In the genomic region with DNA sequence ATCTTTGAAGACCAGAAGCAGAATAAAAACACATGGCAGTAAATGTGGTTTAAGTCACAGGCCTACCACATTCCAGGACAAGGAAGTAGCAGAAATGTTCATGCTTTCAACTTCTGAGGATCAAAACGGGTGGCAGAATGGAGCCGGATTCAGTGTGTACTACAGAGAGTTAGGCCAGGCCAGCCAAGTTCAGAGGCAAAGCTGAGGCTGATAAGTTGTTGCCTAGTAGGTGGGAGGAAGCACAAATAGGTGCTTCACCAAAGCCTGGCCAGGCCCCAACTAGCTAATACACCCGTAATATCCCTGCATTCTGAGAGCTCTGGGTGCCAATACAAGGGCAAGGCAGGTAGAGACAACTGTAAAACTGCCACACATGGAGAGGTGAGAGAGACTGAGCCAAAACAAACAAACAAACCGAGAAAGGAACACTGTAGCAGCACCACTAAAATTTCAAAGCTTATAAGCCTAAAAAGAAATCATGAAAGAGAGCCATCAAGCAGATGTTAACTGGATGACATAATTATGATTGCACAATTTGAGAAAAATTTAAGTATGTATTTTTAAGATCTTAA, we compare ENCODE assay signal across 9 cellular contexts.
DNase-seq lines count a peak whose midpoint lies in the region; ATAC-seq and TF ChIP-seq lines count a peak whose summit lies in the region.
"Had no signal": no experiment of that assay in that cellular context is flagged by ENCODE, and none has a peak within 500 bp of the region (broad histone marks: within the 10 kb centered on the region; RNA-seq: fewer than 3 reads in every experiment).

No MANE protein-coding gene starts in this region.

- intact Hi-C loops in left ventricle myocardium superior (cut with micrococcal nuclease), result no loop called here
- intact Hi-C loops in transverse colon (cut with DNase I; ENCODE audit: low total_unique reads), result no loop called here
- intact Hi-C loops in activated CD4-positive, alpha-beta memory T cell treated with anti-CD3 and anti-CD28 coated beads for 36 hours (cut with micrococcal nuclease), result no loop called here

- DNase-seq in NCI-H510A treated with DMSO at 0.1 percent for 48 hours (lab: John Stamatoyannopoulos, UW) (peak; percentile 9), NCI-H510A (lab: John Stamatoyannopoulos, UW) (no peak), SHP77 treated with DMSO at 0.1 percent for 48 hours (lab: John Stamatoyannopoulos, UW) (peak; percentile 39), left ventricle myocardium superior (peak; percentile 35), transverse colon (peak; percentile 11), MV-4-11 (lab: John Stamatoyannopoulos, UW) (no peak)
- DNase-seq in activated CD4-positive, alpha-beta memory T cell treated with anti-CD3 and anti-CD28 coated beads for 36 hours, result no peak

- CTCF ChIA-PET in activated CD4-positive, alpha-beta memory T cell treated with anti-CD3 and anti-CD28 coated beads for 36 hours (lab: Charles Lee), result no interaction called here

- no peak overlapping the region for H3K27ac Mint-ChIP-seq in activated CD4-positive, alpha-beta memory T cell treated with anti-CD3 and anti-CD28 coated beads for 36 hours

- ATAC-seq in left ventricle myocardium superior (peak; percentile 86), GM18517 (IDR thresholded peaks at IDR 0.05; ENCODE audit: unreplicated experiment) (no peak)
- ATAC-seq: GM12878 had no signal

- WGBS in transverse colon (ENCODE audit: low coverage in 1 of 2), 2 donors, result 42 to 55% methylated on average over 4 of the region's 4 CpGs

- H3K4me1 ChIP-seq in transverse colon, result peaks cover 0 to 16% (median 6%) of the 10 kb centered on the region in 4 donors

- H3K9me3 Mint-ChIP-seq in activated CD4-positive, alpha-beta memory T cell treated with anti-CD3 and anti-CD28 coated beads for 36 hours, result no peaks in the 10 kb centered on the region

- TF ChIP-seq EP300 in transverse colon (IDR thresholded peaks at IDR 0.05; ENCODE audit: low read depth), result no peak

- H3K27ac ChIP-seq in transverse colon, result peak overlapping the region in 1 of 4 donors; percentile 10

- H3K4me1 Mint-ChIP-seq in activated CD4-positive, alpha-beta memory T cell treated with anti-CD3 and anti-CD28 coated beads for 36 hours (ENCODE audit: low read depth), result no peaks in the 10 kb centered on the region

- no peaks in the 10 kb centered on the region for H3K36me3 ChIP-seq in transverse colon

- POLR2A ChIA-PET in activated CD4-positive, alpha-beta memory T cell treated with anti-CD3 and anti-CD28 coated beads for 36 hours (lab: Charles Lee), result no interaction called here

- no peaks in the 10 kb centered on the region for H3K27me3 Mint-ChIP-seq in activated CD4-positive, alpha-beta memory T cell treated with anti-CD3 and anti-CD28 coated beads for 36 hours

- no peak for TF ChIP-seq CTCF in transverse colon (IDR thresholded peaks at IDR 0.05)

- no peaks in the 10 kb centered on the region for H3K9me3 ChIP-seq in transverse colon

- no peaks in the 10 kb centered on the region for H3K27me3 ChIP-seq in transverse colon

- H3K36me3 Mint-ChIP-seq in activated CD4-positive, alpha-beta memory T cell treated with anti-CD3 and anti-CD28 coated beads for 36 hours, result peaks cover 2% of the 10 kb centered on the region

- in situ Hi-C loops in transverse colon (cut with MboI; ENCODE audit: low pct_ligation_motif_present in 1 of 4, low pct_unique_long_range_greater_than_20kb in 1 of 4, low sequenced_read_pairs in 3 of 4), result no loop called here

- H3K4me3 ChIP-seq in transverse colon, result no peak overlapping the region
- H3K4me3 ChIP-seq: GM12878 had no signal

- TF ChIP-seq POLR2A in transverse colon (IDR thresholded peaks at IDR 0.05), result no peak

- H3K4me3 Mint-ChIP-seq in activated CD4-positive, alpha-beta memory T cell treated with anti-CD3 and anti-CD28 coated beads for 36 hours, result no peak overlapping the region

Comparison
In these comparisons a context has a peak if more than half of its experiments do, and no peak if none do; other contexts are left out.
1. DNase-seq: peak in NCI-H510A treated with DMSO at 0.1 percent for 48 hours (single experiment), SHP77 treated with DMSO at 0.1 percent for 48 hours (single experiment), left ventricle myocardium superior (single experiment) and transverse colon (single experiment); none in NCI-H510A (single experiment), MV-4-11 (single experiment) and activated CD4-positive, alpha-beta memory T cell treated with anti-CD3 and anti-CD28 coated beads for 36 hours (single experiment).